Comparison of ENCODE assay signal across 7 cellular contexts in genomic region chr17:43366809-43367587, GRCh38. TPM values are rescaled to one million over a fixed set of nuclear protein-coding genes. Genes with fewer than 3 reads are reported as not detected.
A peak's percentile ranks its signal among the peaks of the same experiment; 100 is the strongest.
DNase-seq lines count a peak whose midpoint lies in the region; ATAC-seq and TF ChIP-seq lines count a peak whose summit lies in the region.

No MANE protein-coding gene starts in this region.

- peaks cover 9% of the 10 kb centered on the region for H3K79me2 ChIP-seq in hepatocyte

- H4K20me1 ChIP-seq in hepatocyte (ENCODE audit: insufficient read depth, poor library complexity, severe bottlenecking), result no peaks in the 10 kb centered on the region

- peaks cover 42% of the 10 kb centered on the region for H3K36me3 Mint-ChIP-seq in stimulated activated effector memory CD8-positive, alpha-beta T cell treated with anti-CD3 and anti-CD28 coated beads, Interleukin-12 subunit alpha, Interleukin-12 subunit beta, amount 100 ng/mL, for 72 hours

- H3K9me3 ChIP-seq in HUES48 (ENCODE audit: control insufficient read depth, insufficient read depth, low read length) (no peaks in the 10 kb centered on the region), WERI-Rb-1 (ENCODE audit: severe bottlenecking) (no peaks in the 10 kb centered on the region), hepatocyte (ENCODE audit: low read depth) (no peaks in the 10 kb centered on the region)

- H3K9me2 ChIP-seq in hepatocyte (replicated peaks; ENCODE audit: insufficient read depth), result no peaks in the 10 kb centered on the region

- peak overlapping the region; percentile 85 for H3K4me3 Mint-ChIP-seq in stimulated activated effector memory CD8-positive, alpha-beta T cell treated with anti-CD3 and anti-CD28 coated beads, Interleukin-12 subunit alpha, Interleukin-12 subunit beta, amount 100 ng/mL, for 72 hours

- H3K27ac ChIP-seq in HUES48 (ENCODE audit: low read depth, low read length) (peak overlapping the region; percentile 98), WERI-Rb-1 (peak overlapping the region; percentile 100), hepatocyte (peak overlapping the region; percentile 85), foreskin keratinocyte (no peak overlapping the region)

- WGBS in hepatocyte (ENCODE audit: low lambda C conversion rate, missing lambda C conversion rate), result 89% methylated on average over 18 of the region's 18 CpGs

- DNase-seq in WERI-Rb-1 (no peak), hepatocyte (ENCODE audit: low spot score) (no peak), HK-2 (ENCODE audit: unreplicated experiment) (no peak), foreskin keratinocyte (no peak), AG08396 (ENCODE audit: low spot score) (no peak)
- DNase-seq in stimulated activated effector memory CD8-positive, alpha-beta T cell treated with anti-CD3 and anti-CD28 coated beads, Interleukin-12 subunit alpha, Interleukin-12 subunit beta, amount 100 ng/mL, for 72 hours (ENCODE audit: low spot score in 2 of 2), result peak in 1 of 2 donors; percentile 71

- H2AFZ ChIP-seq in hepatocyte, result no peak overlapping the region

- peak overlapping the region; percentile 100 for H3K27ac Mint-ChIP-seq in stimulated activated effector memory CD8-positive, alpha-beta T cell treated with anti-CD3 and anti-CD28 coated beads, Interleukin-12 subunit alpha, Interleukin-12 subunit beta, amount 100 ng/mL, for 72 hours

- peaks cover 21% of the 10 kb centered on the region for H3K4me1 ChIP-seq in HUES48 (ENCODE audit: control insufficient read depth, insufficient read depth, low read length)
- H3K4me1 ChIP-seq in hepatocyte (ENCODE audit: insufficient read depth), result peaks cover 27% of the 10 kb centered on the region
- peaks cover 4% of the 10 kb centered on the region for H3K4me1 ChIP-seq in foreskin keratinocyte

- H3K4me1 Mint-ChIP-seq in stimulated activated effector memory CD8-positive, alpha-beta T cell treated with anti-CD3 and anti-CD28 coated beads, Interleukin-12 subunit alpha, Interleukin-12 subunit beta, amount 100 ng/mL, for 72 hours, result peaks cover 62% of the 10 kb centered on the region

- H3K27me3 ChIP-seq in HUES48 (ENCODE audit: control insufficient read depth, insufficient read depth, low read length), result no peaks in the 10 kb centered on the region
- H3K27me3 ChIP-seq in WERI-Rb-1 (ENCODE audit: insufficient read depth, low read depth, severe bottlenecking), result no peaks in the 10 kb centered on the region
- no peaks in the 10 kb centered on the region for H3K27me3 ChIP-seq in hepatocyte
- no peaks in the 10 kb centered on the region for H3K27me3 ChIP-seq in foreskin keratinocyte

- no peaks in the 10 kb centered on the region for H3K9me3 Mint-ChIP-seq in stimulated activated effector memory CD8-positive, alpha-beta T cell treated with anti-CD3 and anti-CD28 coated beads, Interleukin-12 subunit alpha, Interleukin-12 subunit beta, amount 100 ng/mL, for 72 hours

- TF ChIP-seq CTCF in WERI-Rb-1 (IDR thresholded peaks at IDR 0.05; ENCODE audit: low read depth, low read length) (no peak), hepatocyte (IDR thresholded peaks at IDR 0.05; ENCODE audit: poor library complexity) (no peak), foreskin keratinocyte (conservative IDR thresholded peaks at IDR 0.05) (no peak)

- H3K9ac ChIP-seq in HUES48 (ENCODE audit: low read depth, low read length), result no peak overlapping the region

- H3K4me3 ChIP-seq in HUES48 (ENCODE audit: low read depth, low read length), result no peak overlapping the region
- no peak overlapping the region for H3K4me3 ChIP-seq in WERI-Rb-1 (ENCODE audit: low read depth, low read length)
- H3K4me3 ChIP-seq in hepatocyte, result no peak overlapping the region

- H3K36me3 ChIP-seq in HUES48 (ENCODE audit: control insufficient read depth, insufficient read depth, low read length) (no peaks in the 10 kb centered on the region), WERI-Rb-1 (no peaks in the 10 kb centered on the region), hepatocyte (replicated peaks; ENCODE audit: insufficient read depth, low read depth) (no peaks in the 10 kb centered on the region)

- ATAC-seq in stimulated activated effector memory CD8-positive, alpha-beta T cell treated with anti-CD3 and anti-CD28 coated beads, Interleukin-12 subunit alpha, Interleukin-12 subunit beta, amount 100 ng/mL, for 72 hours, result no peak
- no peak for ATAC-seq in foreskin keratinocyte

- peak overlapping the region; percentile 81 for H3K4me2 ChIP-seq in hepatocyte

RNA-seq across cellular contexts. Expression of gene ARL4D, which starts 31.8 kb away (rescaled TPM):
- 35.3 and 35.8 TPM in 2 replicates for total RNA-seq in hepatocyte
- polyA plus RNA-seq in hepatocyte, result 93.2 and 99.9 TPM in 2 replicates
- 21.9 and 24.6 TPM in 2 replicates for total RNA-seq in foreskin keratinocyte
- polyA plus RNA-seq in foreskin keratinocyte, result 26.9 and 30.9 TPM in 2 replicates
